Comparison of ENCODE assay signal across 8 cellular contexts in genomic region chr2:69559696-69560482, GRCh38.
DNase-seq lines count a peak whose midpoint lies in the region; ATAC-seq, FAIRE-seq and TF ChIP-seq lines count a peak whose summit lies in the region.

No MANE protein-coding gene starts in this region.

- H3K4me1 Mint-ChIP-seq in activated naive CD4-positive, alpha-beta T cell treated with anti-CD3 and anti-CD28 coated beads, Interleukin-2, amount 10 ng/mL, durations not matched to agents 7 days and 5 days: peaks cover 37% of the 10 kb centered on the region
- peaks cover 38% of the 10 kb centered on the region for H3K4me1 Mint-ChIP-seq in activated CD4-positive, alpha-beta memory T cell treated with anti-CD3 and anti-CD28 coated beads, Interleukin-2, amount 10 ng/mL, durations not matched to agents 7 days and 5 days

- H3K9ac ChIP-seq in OCI-LY1 (ENCODE audit: low read length): no peak overlapping the region
- H3K9ac ChIP-seq in HepG2 (ENCODE audit: insufficient read depth, low read depth, low read length): no peak overlapping the region

- H3K4me3 ChIP-seq in OCI-LY1 (ENCODE audit: low read depth, low read length, poor library complexity, severe bottlenecking): no peak overlapping the region
- H3K4me3 ChIP-seq in cardiac fibroblast (replicated peaks in 1 of 2; ENCODE audit: low read depth in 2 of 2, low read length in 2 of 2): no peak overlapping the region
- H3K4me3 ChIP-seq in HepG2 (replicated peaks in 1 of 3; ENCODE audit: insufficient read depth in 1 of 3, low read depth in 2 of 3, low read length in 3 of 3): no peak overlapping the region

- no TSS peak for BruUV-seq in HepG2 (replicated peaks; lab: Mats Ljungman, UMichigan)

- no peaks in the 10 kb centered on the region for H3K9me3 Mint-ChIP-seq in activated naive CD4-positive, alpha-beta T cell treated with anti-CD3 and anti-CD28 coated beads, Interleukin-2, amount 50 U/mL, for 72 hours
- H3K9me3 Mint-ChIP-seq in activated naive CD4-positive, alpha-beta T cell treated with anti-CD3 and anti-CD28 coated beads, Interleukin-2, amount 10 ng/mL, durations not matched to agents 7 days and 5 days: no peaks in the 10 kb centered on the region
- H3K9me3 Mint-ChIP-seq in activated CD4-positive, alpha-beta memory T cell treated with anti-CD3 and anti-CD28 coated beads, Interleukin-2, amount 10 ng/mL, durations not matched to agents 7 days and 5 days: no peaks in the 10 kb centered on the region

- no peak for DNase-seq in activated naive CD4-positive, alpha-beta T cell treated with anti-CD3 and anti-CD28 coated beads, Interleukin-2, amount 50 U/mL, for 72 hours (ENCODE audit: low spot score in 2 of 2)
- no peak for DNase-seq in activated naive CD4-positive, alpha-beta T cell treated with anti-CD3 and anti-CD28 coated beads, Interleukin-2, amount 10 ng/mL, durations not matched to agents 7 days and 5 days
- peak; percentile 69 to 83 for DNase-seq in cardiac fibroblast (ENCODE audit: low read depth in 2 of 2)
- DNase-seq in HepG2 (ENCODE audit: low spot score): peak; percentile 86
- no peak for DNase-seq in activated CD4-positive, alpha-beta memory T cell treated with anti-CD3 and anti-CD28 coated beads, Interleukin-2, amount 10 ng/mL, durations not matched to agents 7 days and 5 days

- no peaks in the 10 kb centered on the region for H3K9me3 ChIP-seq in OCI-LY1 (ENCODE audit: low read length)
- H3K9me3 ChIP-seq in HepG2 (ENCODE audit: low read length): no peaks in the 10 kb centered on the region

- POLR2A ChIA-PET in HepG2 (lab: Yijun Ruan, JAX): no interaction called here
- POLR2A ChIA-PET in activated CD4-positive, alpha-beta memory T cell treated with anti-CD3 and anti-CD28 coated beads, Interleukin-2, amount 10 ng/mL, durations not matched to agents 7 days and 5 days (lab: Charles Lee): no interaction called here

- H3K9me2 ChIP-seq in OCI-LY1 (ENCODE audit: low read depth, low read length): no peaks in the 10 kb centered on the region

- FAIRE-seq in HepG2 (lab: Jason Lieb, UNC): peak; percentile 97

- TF ChIP-seq RAD21 in HepG2 (CRISPR knock-in tag; IDR thresholded peaks at IDR 0.05): peak; percentile 95

- TF ChIP-seq CTCF in OCI-LY1 (IDR thresholded peaks at IDR 0.05; ENCODE audit: low read length) (peak; percentile 82), cardiac fibroblast (IDR thresholded peaks at IDR 0.05; ENCODE audit: low read depth, low read length) (peak; percentile 71), HepG2 (CRISPR knock-in tag; IDR thresholded peaks at IDR 0.05) (peak; percentile 94)

- CTCF ChIA-PET in activated naive CD4-positive, alpha-beta T cell treated with anti-CD3 and anti-CD28 coated beads, Interleukin-2, amount 10 ng/mL, durations not matched to agents 7 days and 5 days (lab: Charles Lee): interaction anchor here (0.7 to 7.8 kb wide), 8 partner anchors 21 to 157 kb away, joined by 3 to 92 read pairs (median 3); no protein-coding TSS in a partner anchor
- CTCF ChIA-PET in HepG2 (lab: Yijun Ruan, JAX; ENCODE audit: low intra/inter-chr PET ratio, low total read pairs): interaction anchor here (2.2 to 2.9 kb wide), 2 partner anchors 154 to 157 kb away, joined by 6 to 52 read pairs; no protein-coding TSS in a partner anchor
- CTCF ChIA-PET in activated CD4-positive, alpha-beta memory T cell treated with anti-CD3 and anti-CD28 coated beads, Interleukin-2, amount 10 ng/mL, durations not matched to agents 7 days and 5 days (lab: Charles Lee): interaction anchor here (1.0 to 2.2 kb wide), 5 partner anchors 11 to 165 kb away, joined by 3 to 19 read pairs (median 6); partner anchors contain the start of gene NFU1

- intact Hi-C loops in HepG2 (cut with micrococcal nuclease; ENCODE audit: unreplicated experiment): loop anchor here (1.0 kb wide), 1 partner anchor 154 kb away; no protein-coding TSS in a partner anchor

- in situ Hi-C loops in HepG2 (cut with HindIII; ENCODE audit: extremely low pct_ligation_motif_present, low pct_unique_long_range_greater_than_20kb): loop anchor here (5.0 to 10.0 kb wide), 2 partner anchors 152 to 255 kb away; no protein-coding TSS in a partner anchor

- H3K4me1 ChIP-seq in OCI-LY1 (ENCODE audit: insufficient read depth, low read length, severe bottlenecking) (peaks cover 6% of the 10 kb centered on the region), HepG2 (ENCODE audit: insufficient read depth, low read length) (peaks cover 7% of the 10 kb centered on the region)

- no peaks in the 10 kb centered on the region for H4K20me1 ChIP-seq in OCI-LY1 (ENCODE audit: insufficient read depth, low read length)
- H4K20me1 ChIP-seq in HepG2 (ENCODE audit: insufficient read depth, low read length): no peaks in the 10 kb centered on the region

- H3K36me3 Mint-ChIP-seq in activated naive CD4-positive, alpha-beta T cell treated with anti-CD3 and anti-CD28 coated beads, Interleukin-2, amount 50 U/mL, for 72 hours: no peaks in the 10 kb centered on the region
- H3K36me3 Mint-ChIP-seq in activated naive CD4-positive, alpha-beta T cell treated with anti-CD3 and anti-CD28 coated beads, Interleukin-2, amount 10 ng/mL, durations not matched to agents 7 days and 5 days: peaks cover 18% of the 10 kb centered on the region
- H3K36me3 Mint-ChIP-seq in activated CD4-positive, alpha-beta memory T cell treated with anti-CD3 and anti-CD28 coated beads, Interleukin-2, amount 10 ng/mL, durations not matched to agents 7 days and 5 days (ENCODE audit: low read depth): peaks cover 15% of the 10 kb centered on the region

- H2AFZ ChIP-seq in OCI-LY1 (ENCODE audit: low read length) (no peak overlapping the region), HepG2 (ENCODE audit: low read length) (no peak overlapping the region)

- no peak for TF ChIP-seq POLR2A in HepG2 (IDR thresholded peaks at IDR 0.05; ENCODE audit: insufficient read depth in 1 of 2, low read depth in 2 of 2, low read length in 2 of 2)

- no peak overlapping the region for H3K4me3 Mint-ChIP-seq in activated naive CD4-positive, alpha-beta T cell treated with anti-CD3 and anti-CD28 coated beads, Interleukin-2, amount 10 ng/mL, durations not matched to agents 7 days and 5 days
- H3K4me3 Mint-ChIP-seq in activated CD4-positive, alpha-beta memory T cell treated with anti-CD3 and anti-CD28 coated beads, Interleukin-2, amount 10 ng/mL, durations not matched to agents 7 days and 5 days: no peak overlapping the region

- H3F3A ChIP-seq in OCI-LY1 (ENCODE audit: insufficient read depth, low read length): no peaks in the 10 kb centered on the region

- H3K27ac Mint-ChIP-seq in activated naive CD4-positive, alpha-beta T cell treated with anti-CD3 and anti-CD28 coated beads, Interleukin-2, amount 50 U/mL, for 72 hours: peak overlapping the region in 1 of 2 donors; percentile 67
- H3K27ac Mint-ChIP-seq in activated naive CD4-positive, alpha-beta T cell treated with anti-CD3 and anti-CD28 coated beads, Interleukin-2, amount 10 ng/mL, durations not matched to agents 7 days and 5 days: no peak overlapping the region
- H3K27ac Mint-ChIP-seq in activated CD4-positive, alpha-beta memory T cell treated with anti-CD3 and anti-CD28 coated beads, Interleukin-2, amount 10 ng/mL, durations not matched to agents 7 days and 5 days: no peak overlapping the region

- H3K4me2 ChIP-seq in OCI-LY1 (ENCODE audit: low read length) (no peak overlapping the region), HepG2 (ENCODE audit: low read depth, low read length) (no peak overlapping the region)

- H3K79me2 ChIP-seq in OCI-LY1 (ENCODE audit: insufficient read depth, low read length): no peaks in the 10 kb centered on the region
- no peaks in the 10 kb centered on the region for H3K79me2 ChIP-seq in HepG2 (ENCODE audit: insufficient read depth, low read length)

- no peak for TF ChIP-seq EP300 in HepG2 (IDR thresholded peaks at IDR 0.05; ENCODE audit: low read depth in 2 of 2, low read length in 2 of 2)
- 0 out of 2 replicates have a peak, but pooled peaks have one; percentile 27 for TF ChIP-seq EP300 in HepG2 (CRISPR knock-in tag; IDR thresholded peaks at IDR 0.05; ENCODE audit: borderline replicate concordance)

- H3K27ac ChIP-seq in OCI-LY1 (ENCODE audit: low read depth, low read length, poor library complexity, severe bottlenecking) (no peak overlapping the region), HepG2 (ENCODE audit: extremely low read length, insufficient read depth, low read length) (no peak overlapping the region)

- 91% methylated on average over 6 of the region's 6 CpGs for WGBS in HepG2 (ENCODE audit: low lambda C conversion rate)

- H3K27me3 ChIP-seq in OCI-LY1 (ENCODE audit: insufficient read depth, low read length) (no peaks in the 10 kb centered on the region), HepG2 (ENCODE audit: control insufficient read depth in 1 of 2, insufficient read depth in 2 of 2, low read length in 2 of 2) (no peaks in the 10 kb centered on the region)

- no peaks in the 10 kb centered on the region for H3K36me3 ChIP-seq in OCI-LY1 (ENCODE audit: insufficient read depth, low read length)
- peaks cover 0 to 6% of the 10 kb centered on the region in 2 experiments; a peak in 1 of 5 replicates for H3K36me3 ChIP-seq in HepG2 (replicated peaks in 1 of 2; ENCODE audit: control insufficient read depth in 1 of 2, insufficient read depth in 2 of 2, low read length in 2 of 2)

- peak; percentile 69 to 86 for ATAC-seq in activated naive CD4-positive, alpha-beta T cell treated with anti-CD3 and anti-CD28 coated beads, Interleukin-2, amount 50 U/mL, for 72 hours
- ATAC-seq in HG03175 (IDR thresholded peaks at IDR 0.05; ENCODE audit: unreplicated experiment): peak; percentile 70
- peak; percentile 97 for ATAC-seq in HepG2
- no peak for ATAC-seq in HG03460 (IDR thresholded peaks at IDR 0.05; ENCODE audit: unreplicated experiment)

- no peaks in the 10 kb centered on the region for H3K27me3 Mint-ChIP-seq in activated naive CD4-positive, alpha-beta T cell treated with anti-CD3 and anti-CD28 coated beads, Interleukin-2, amount 10 ng/mL, durations not matched to agents 7 days and 5 days
- no peaks in the 10 kb centered on the region for H3K27me3 Mint-ChIP-seq in activated CD4-positive, alpha-beta memory T cell treated with anti-CD3 and anti-CD28 coated beads, Interleukin-2, amount 10 ng/mL, durations not matched to agents 7 days and 5 days

TF ChIP-seq in HepG2, 621 proteins besides CTCF, POLR2A, EP300 and RAD21 (continues in another document):
- TF ChIP-seq THAP11 (CRISPR knock-in tag; IDR thresholded peaks at IDR 0.05) (peak; percentile 56), NKX3-1 (CRISPR knock-in tag; IDR thresholded peaks at IDR 0.05) (no peak), ZSCAN31 (CRISPR knock-in tag; IDR thresholded peaks at IDR 0.05; ENCODE audit: low read depth) (0 out of 2 replicates have a peak, but pooled peaks have one; percentile 43), SMAD1 (CRISPR knock-in tag; IDR thresholded peaks at IDR 0.05; ENCODE audit: borderline replicate concordance, low read depth) (no peak)

Comparison
In these comparisons a context has a peak if more than half of its experiments do, and no peak if none do; other contexts are left out.
1. DNase-seq: peak in cardiac fibroblast (2 of 2) and HepG2 (single experiment); none in activated naive CD4-positive, alpha-beta T cell treated with anti-CD3 and anti-CD28 coated beads, Interleukin-2, amount 50 U/mL, for 72 hours (0 of 2), activated naive CD4-positive, alpha-beta T cell treated with anti-CD3 and anti-CD28 coated beads, Interleukin-2, amount 10 ng/mL, durations not matched to agents 7 days and 5 days (single experiment) and activated CD4-positive, alpha-beta memory T cell treated with anti-CD3 and anti-CD28 coated beads, Interleukin-2, amount 10 ng/mL, durations not matched to agents 7 days and 5 days (single experiment).
2. Peak in every context shown above with its lines, with median percentiles within 50 percentile points of each other: CTCF ChIP-seq.